Comparison of ENCODE assay signal across 8 cellular contexts in genomic region chr19:44212250-44212864, GRCh38. TPM values are rescaled to one million over a fixed set of nuclear protein-coding genes. Genes with fewer than 3 reads are reported as not detected.
DNase-seq lines count a peak whose midpoint lies in the region; ATAC-seq and TF ChIP-seq lines count a peak whose summit lies in the region.

Gene ZNF227 (plus strand): TSS chr19:44212532. CDS start chr19:44217793, 5,261 bp downstream.

- peaks cover 21% of the 10 kb centered on the region for H3K36me3 Mint-ChIP-seq in type B pancreatic cell

- TF ChIP-seq CTCF in type B pancreatic cell (conservative IDR thresholded peaks at IDR 0.05), result no peak

- ATAC-seq in HG02571 (IDR thresholded peaks at IDR 0.05; ENCODE audit: unreplicated experiment) (peak; percentile 76), left cardiac atrium (peak; percentile 98 to 99)

- peaks cover 7% of the 10 kb centered on the region for H3K4me1 Mint-ChIP-seq in type B pancreatic cell (ENCODE audit: unreplicated experiment)

- intact Hi-C loops in T-helper 2 cell treated with Interferon-gamma antibody and Interleukin-4, amounts not matched to agents 100 ng/mL and 5 ng/mL, for 36 hours (cut with micrococcal nuclease), result loop anchor here (1.0 to 10.0 kb wide), 6 partner anchors 47 to 288 kb away; partner anchors contain the start of genes ZNF180, ZNF225, ZNF226 and ZNF230
- intact Hi-C loops in left cardiac atrium (cut with DNase I), result no loop called here
- intact Hi-C loops in posterior cingulate gyrus (cut with DNase I), result loop anchor here (10.0 kb wide), 1 partner anchor 92 kb away; the partner anchor contains the start of gene ZNF235

- peak within 1 kb of the TSS; percentile 78 for H3K27ac ChIP-seq in angular gyrus (ENCODE audit: low read depth, low read length)

- H3K9me3 Mint-ChIP-seq in type B pancreatic cell, result peaks cover under 1% of the 10 kb centered on the region

- peak; percentile 94 for DNase-seq in GM04504 (ENCODE audit: low read depth)
- peak; percentile 50 for DNase-seq in NCI-H1436 treated with DMSO at 0.1 percent for 48 hours (lab: John Stamatoyannopoulos, UW)
- DNase-seq in left cardiac atrium, result peak; percentile 94
- DNase-seq in posterior cingulate gyrus, result peak; percentile 80 to 98 (median 90)
- peak; percentile 83 for DNase-seq in type B pancreatic cell (ENCODE audit: extremely low spot score, unreplicated experiment)

- no peaks in the 10 kb centered on the region for H3K27me3 Mint-ChIP-seq in type B pancreatic cell

- H3K4me3 Mint-ChIP-seq in type B pancreatic cell, result peak within 1 kb of the TSS; percentile 95

- peak within 1 kb of the TSS; percentile 80 for H3K27ac Mint-ChIP-seq in type B pancreatic cell

RNA-seq across cellular contexts. Expression of gene ZNF227, which starts in this region (rescaled TPM):
- 24.8 and 26.3 TPM in 2 replicates for total RNA-seq in T-helper 2 cell treated with Interferon-gamma antibody and Interleukin-4, amounts not matched to agents 100 ng/mL and 5 ng/mL, for 36 hours
- total RNA-seq in left cardiac atrium (10 to 100 TPM; 11.1 to 12.9 TPM), type B pancreatic cell (ENCODE audit: low replicate concordance) (21.3 and 32.1 TPM in 2 replicates)

Comparison
In these comparisons a context has a peak if more than half of its experiments do, and no peak if none do; other contexts are left out.
1. Peak in every context shown above with its lines: DNase-seq, ATAC-seq and H3K27ac ChIP-seq.
2. intact Hi-C loops: an anchor here in T-helper 2 cell treated with Interferon-gamma antibody and Interleukin-4, amounts not matched to agents 100 ng/mL and 5 ng/mL, for 36 hours (1.0 to 10.0 kb wide) and posterior cingulate gyrus (10.0 kb wide); none called in left cardiac atrium.